In the genomic region with DNA sequence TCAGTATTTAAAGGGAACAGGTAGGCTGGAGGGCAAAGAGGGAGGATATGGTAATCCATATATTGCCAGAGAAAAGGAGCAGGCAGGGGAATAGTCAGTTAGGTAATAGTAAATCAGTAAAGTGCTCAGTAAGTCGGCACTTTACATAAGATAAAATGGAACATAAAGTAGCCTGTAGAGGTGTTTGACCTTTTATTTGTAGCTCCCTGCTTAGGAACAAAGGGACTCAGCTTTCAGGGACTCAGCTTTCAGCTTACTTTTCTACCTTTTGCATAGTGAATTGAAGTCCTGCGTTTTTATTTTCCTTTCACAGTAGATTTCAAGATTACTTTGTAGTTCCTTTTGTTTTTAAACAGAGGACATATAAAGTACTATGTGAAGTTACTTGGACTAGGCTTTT, we compare ENCODE assay signal across 15 cellular contexts.
DNase-seq lines count a peak whose midpoint lies in the region; ATAC-seq, FAIRE-seq and TF ChIP-seq lines count a peak whose summit lies in the region.
"Had no signal": no experiment of that assay in that cellular context is flagged by ENCODE, and none has a peak within 500 bp of the region (broad histone marks: within the 10 kb centered on the region; RNA-seq: fewer than 3 reads in every experiment).

No MANE protein-coding gene starts in this region.

- H3K9ac ChIP-seq in endothelial cell of umbilical vein (replicated peaks; ENCODE audit: extremely low read depth, insufficient read depth, low read length) = no peak overlapping the region
- H3K9ac ChIP-seq: GM23248 had no signal

- peaks cover 2% of the 10 kb centered on the region for H3K9me1 ChIP-seq in endothelial cell of umbilical vein (replicated peaks; ENCODE audit: control insufficient read depth, extremely low read depth, insufficient read depth, low read length)

- FAIRE-seq in endothelial cell of umbilical vein (lab: Jason Lieb, UNC) = no peak

- H3K27ac ChIP-seq in endothelial cell of umbilical vein (ENCODE audit: insufficient read depth, low read depth, low read length) = no peak overlapping the region
- H3K27ac ChIP-seq: 22Rv1, GM23248 had no signal

- H3K27me3 ChIP-seq in endothelial cell of umbilical vein (ENCODE audit: control insufficient read depth in 2 of 2, insufficient read depth in 2 of 2, low read length in 2 of 2) = no peaks in the 10 kb centered on the region

- POLR2A ChIA-PET in endothelial cell of umbilical vein (lab: Charles Lee) = no interaction called here
- POLR2A ChIA-PET in naive thymus-derived CD8-positive, alpha-beta T cell (lab: Charles Lee) = no interaction called here

- no peak for TF ChIP-seq CTCF in endothelial cell of umbilical vein (IDR thresholded peaks at IDR 0.05; ENCODE audit: extremely low read depth in 1 of 2, insufficient read depth in 1 of 2, low read depth in 1 of 2, low read length in 2 of 2)
- TF ChIP-seq CTCF in progenitor cell of endocrine pancreas (IDR thresholded peaks at IDR 0.05; ENCODE audit: unreplicated experiment) = no peak

- no peaks in the 10 kb centered on the region for H4K20me1 ChIP-seq in endothelial cell of umbilical vein (replicated peaks; ENCODE audit: control insufficient read depth, extremely low read depth, insufficient read depth, low read length)

- no peak for TF ChIP-seq POLR2A in endothelial cell of umbilical vein (IDR thresholded peaks at IDR 0.05; ENCODE audit: low read depth, low read length)

- no peak overlapping the region for H3K27ac Mint-ChIP-seq in activated CD4-positive, alpha-beta T cell treated with anti-CD3 and anti-CD28 coated beads, Interleukin-2, amount 10 ng/mL, durations not matched to agents 24 days and 14 days
- H3K27ac Mint-ChIP-seq in progenitor cell of endocrine pancreas = peak overlapping the region; percentile 27
- no peak overlapping the region for H3K27ac Mint-ChIP-seq in naive thymus-derived CD8-positive, alpha-beta T cell
- H3K27ac Mint-ChIP-seq: CD14-positive monocyte; CD8-positive, alpha-beta T cell had no signal

- H3K4me3 ChIP-seq in endothelial cell of umbilical vein (replicated peaks in 1 of 3; ENCODE audit: insufficient read depth in 1 of 3, low read depth in 1 of 3, low read length in 3 of 3) = no peak overlapping the region
- H3K4me3 ChIP-seq: GM23248 had no signal

- H3K4me3 Mint-ChIP-seq in activated CD4-positive, alpha-beta T cell treated with anti-CD3 and anti-CD28 coated beads, Interleukin-2, amount 10 ng/mL, durations not matched to agents 24 days and 14 days = no peak overlapping the region
- no peak overlapping the region for H3K4me3 Mint-ChIP-seq in progenitor cell of endocrine pancreas (ENCODE audit: low read depth)
- H3K4me3 Mint-ChIP-seq in naive thymus-derived CD8-positive, alpha-beta T cell = no peak overlapping the region
- H3K4me3 Mint-ChIP-seq: CD14-positive monocyte; CD8-positive, alpha-beta T cell had no signal

- H3K9me3 ChIP-seq in endothelial cell of umbilical vein (replicated peaks; ENCODE audit: control insufficient read depth, insufficient read depth, low read length) = no peaks in the 10 kb centered on the region

- CTCF ChIA-PET in endothelial cell of umbilical vein (lab: Charles Lee) = no interaction called here

- H2AFZ ChIP-seq in endothelial cell of umbilical vein (ENCODE audit: low read depth, low read length) = no peak overlapping the region
- H2AFZ ChIP-seq: GM23248 had no signal

- no peaks in the 10 kb centered on the region for H3K9me3 Mint-ChIP-seq in activated CD4-positive, alpha-beta T cell treated with anti-CD3 and anti-CD28 coated beads, Interleukin-2, amount 10 ng/mL, durations not matched to agents 24 days and 14 days
- no peaks in the 10 kb centered on the region for H3K9me3 Mint-ChIP-seq in progenitor cell of endocrine pancreas (ENCODE audit: low read depth)
- H3K9me3 Mint-ChIP-seq in naive thymus-derived CD8-positive, alpha-beta T cell = no peaks in the 10 kb centered on the region
- H3K9me3 Mint-ChIP-seq: CD14-positive monocyte; CD8-positive, alpha-beta T cell had no signal

- H3K4me2 ChIP-seq in endothelial cell of umbilical vein (ENCODE audit: insufficient read depth, low read length) = no peak overlapping the region

- DNase-seq in activated CD4-positive, alpha-beta T cell treated with anti-CD3 and anti-CD28 coated beads, Interleukin-2, amount 10 ng/mL, durations not matched to agents 24 days and 14 days = peak; percentile 14
- DNase-seq in activated CD4-positive, alpha-beta T cell treated with anti-CD3 and anti-CD28 coated beads, Interleukin-2, amount 50 U/mL, for 1 hour = no peak
- peak; percentile 14 for DNase-seq in endothelial cell of umbilical vein (ENCODE audit: low read depth, low spot score)
- DNase-seq in progenitor cell of endocrine pancreas (ENCODE audit: low spot score, unreplicated experiment) = no peak
- DNase-seq in SIG-M5 (lab: John Stamatoyannopoulos, UW) = no peak
- no peak for DNase-seq in naive thymus-derived CD8-positive, alpha-beta T cell
- DNase-seq in Right ventricle myocardium superior = no peak
- DNase-seq: CD8-positive, alpha-beta T cell; COR-L47; DMS53; GF-D8; GM23248; H7 had no signal

- H3K27me3 Mint-ChIP-seq in activated CD4-positive, alpha-beta T cell treated with anti-CD3 and anti-CD28 coated beads, Interleukin-2, amount 10 ng/mL, durations not matched to agents 24 days and 14 days = no peaks in the 10 kb centered on the region
- no peaks in the 10 kb centered on the region for H3K27me3 Mint-ChIP-seq in progenitor cell of endocrine pancreas
- H3K27me3 Mint-ChIP-seq in naive thymus-derived CD8-positive, alpha-beta T cell = peaks cover 0 to 3% (median 0%) of the 10 kb centered on the region in 5 donors

- H3K36me3 Mint-ChIP-seq in activated CD4-positive, alpha-beta T cell treated with anti-CD3 and anti-CD28 coated beads, Interleukin-2, amount 10 ng/mL, durations not matched to agents 24 days and 14 days (ENCODE audit: low read depth) = no peaks in the 10 kb centered on the region
- peaks cover 15% of the 10 kb centered on the region for H3K36me3 Mint-ChIP-seq in progenitor cell of endocrine pancreas (ENCODE audit: insufficient read depth)
- H3K36me3 Mint-ChIP-seq in naive thymus-derived CD8-positive, alpha-beta T cell = peaks cover 0 to 2% (median 0%) of the 10 kb centered on the region in 3 donors
- H3K36me3 Mint-ChIP-seq: CD8-positive, alpha-beta T cell had no signal

- H3K4me1 ChIP-seq in endothelial cell of umbilical vein (ENCODE audit: control insufficient read depth, extremely low read depth, insufficient read depth, low read length) = peaks cover 5% of the 10 kb centered on the region

- no peak for ATAC-seq in naive thymus-derived CD8-positive, alpha-beta T cell
- ATAC-seq in Right ventricle myocardium superior (ENCODE audit: poor library complexity) = no peak
- ATAC-seq: CD8-positive, alpha-beta T cell had no signal

- dilution Hi-C loops in endothelial cell of umbilical vein (cut with MboI; ENCODE audit: extremely low pct_ligation_motif_present, low sequenced_read_pairs) = no loop called here

- peaks cover 2% of the 10 kb centered on the region in 2 experiments for H3K36me3 ChIP-seq in endothelial cell of umbilical vein (ENCODE audit: control insufficient read depth in 2 of 2, extremely low read depth in 1 of 2, insufficient read depth in 2 of 2, low read length in 2 of 2)

- intact Hi-C loops in activated CD4-positive, alpha-beta T cell treated with anti-CD3 and anti-CD28 coated beads, Interleukin-2, amount 10 ng/mL, durations not matched to agents 24 days and 14 days (cut with micrococcal nuclease) = no loop called here
- intact Hi-C loops in endothelial cell of umbilical vein (cut with micrococcal nuclease) = no loop called here
- intact Hi-C loops in Right ventricle myocardium superior (cut with DNase I) = no loop called here

- no TSS peak for BruUV-seq in endothelial cell of umbilical vein (replicated peaks; lab: Mats Ljungman, UMichigan)

- H3K79me2 ChIP-seq in endothelial cell of umbilical vein (ENCODE audit: control insufficient read depth, insufficient read depth, low read length) = no peaks in the 10 kb centered on the region

- H3K4me1 Mint-ChIP-seq in activated CD4-positive, alpha-beta T cell treated with anti-CD3 and anti-CD28 coated beads, Interleukin-2, amount 10 ng/mL, durations not matched to agents 24 days and 14 days = no peaks in the 10 kb centered on the region
- peaks cover 17% of the 10 kb centered on the region for H3K4me1 Mint-ChIP-seq in progenitor cell of endocrine pancreas (ENCODE audit: low read depth)
- peaks cover 0 to 2% (median 0%) of the 10 kb centered on the region in 4 donors for H3K4me1 Mint-ChIP-seq in naive thymus-derived CD8-positive, alpha-beta T cell

TF ChIP-seq in endothelial cell of umbilical vein, 7 proteins besides CTCF, POLR2A, EP300 and RAD21:
- TF ChIP-seq FOS (IDR thresholded peaks at IDR 0.05; ENCODE audit: borderline replicate concordance, insufficient read depth, low read length) = no peak
- TF ChIP-seq, protein P1, sequence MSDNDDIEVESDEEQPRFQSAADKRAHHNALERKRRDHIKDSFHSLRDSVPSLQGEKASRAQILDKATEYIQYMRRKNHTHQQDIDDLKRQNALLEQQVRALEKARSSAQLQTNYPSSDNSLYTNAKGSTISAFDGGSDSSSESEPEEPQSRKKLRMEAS (IDR thresholded peaks at IDR 0.05; ENCODE audit: insufficient read depth, insufficient read length) = no peak
- no peak for TF ChIP-seq MYC (IDR thresholded peaks at IDR 0.05; ENCODE audit: low read depth, low read length)
- no peak for TF ChIP-seq POLR2AphosphoS5 (IDR thresholded peaks at IDR 0.05; ENCODE audit: insufficient read depth, low read depth, low read length)
- no peak for TF ChIP-seq JUN (IDR thresholded peaks at IDR 0.05; ENCODE audit: borderline replicate concordance, insufficient read depth, insufficient read length, low read depth)
- no peak for TF ChIP-seq GATA2 (IDR thresholded peaks at IDR 0.05; ENCODE audit: insufficient read depth, insufficient read length, low read depth, low read length)
- TF ChIP-seq EZH2 (IDR thresholded peaks at IDR 0.05; ENCODE audit: borderline replicate concordance, low read depth, low read length, severe bottlenecking) = no peak
TF ChIP-seq in endothelial cell of umbilical vein: peak in this region for 0.

Comparison
In these comparisons a context has a peak if more than half of its experiments do, and no peak if none do; other contexts are left out.
1. DNase-seq: peak in activated CD4-positive, alpha-beta T cell treated with anti-CD3 and anti-CD28 coated beads, Interleukin-2, amount 10 ng/mL, durations not matched to agents 24 days and 14 days (single experiment) and endothelial cell of umbilical vein (single experiment); none in activated CD4-positive, alpha-beta T cell treated with anti-CD3 and anti-CD28 coated beads, Interleukin-2, amount 50 U/mL, for 1 hour (single experiment), progenitor cell of endocrine pancreas (single experiment), SIG-M5 (single experiment), naive thymus-derived CD8-positive, alpha-beta T cell (0 of 10) and Right ventricle myocardium superior (single experiment).